ENCODE assay signal across 1 cellular context in genomic region chr2:215833531-215834162, GRCh38.
A peak's percentile ranks its signal among the peaks of the same experiment; 100 is the strongest.
TF ChIP-seq lines count a peak whose summit lies in the region.

No MANE protein-coding gene starts in this region.

TF ChIP-seq in HepG2, 621 proteins besides CTCF, POLR2A, EP300 and RAD21 (continued from another document):
- TF ChIP-seq, protein P1, sequence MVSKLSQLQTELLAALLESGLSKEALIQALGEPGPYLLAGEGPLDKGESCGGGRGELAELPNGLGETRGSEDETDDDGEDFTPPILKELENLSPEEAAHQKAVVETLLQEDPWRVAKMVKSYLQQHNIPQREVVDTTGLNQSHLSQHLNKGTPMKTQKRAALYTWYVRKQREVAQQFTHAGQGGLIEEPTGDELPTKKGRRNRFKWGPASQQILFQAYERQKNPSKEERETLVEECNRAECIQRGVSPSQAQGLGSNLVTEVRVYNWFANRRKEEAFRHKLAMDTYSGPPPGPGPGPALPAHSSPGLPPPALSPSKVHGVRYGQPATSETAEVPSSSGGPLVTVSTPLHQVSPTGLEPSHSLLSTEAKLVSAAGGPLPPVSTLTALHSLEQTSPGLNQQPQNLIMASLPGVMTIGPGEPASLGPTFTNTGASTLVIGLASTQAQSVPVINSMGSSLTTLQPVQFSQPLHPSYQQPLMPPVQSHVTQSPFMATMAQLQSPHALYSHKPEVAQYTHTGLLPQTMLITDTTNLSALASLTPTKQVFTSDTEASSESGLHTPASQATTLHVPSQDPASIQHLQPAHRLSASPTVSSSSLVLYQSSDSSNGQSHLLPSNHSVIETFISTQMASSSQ (IDR thresholded peaks at IDR 0.05; ENCODE audit: low read depth) = peak; percentile 76; the same call in 1 of the 2 replicates
- TF ChIP-seq, protein P1 (CRISPR knock-in tag; IDR thresholded peaks at IDR 0.05; ENCODE audit: borderline replicate concordance) = peak; percentile 89; the same call in 1 of the 2 replicates
- TF ChIP-seq ZNF746 (CRISPR knock-in tag; IDR thresholded peaks at IDR 0.05) (no peak; the same call in 1 of the 2 replicates), THAP9 (CRISPR knock-in tag; IDR thresholded peaks at IDR 0.05; ENCODE audit: borderline replicate concordance) (no peak), TOE1 (CRISPR knock-in tag; IDR thresholded peaks at IDR 0.05) (peak; percentile 87; the same call in 1 of the 2 replicates), ZBTB37 (CRISPR knock-in tag; IDR thresholded peaks at IDR 0.05) (peak; percentile 56; the same call in 1 of the 2 replicates), PPARG (CRISPR knock-in tag; conservative IDR thresholded peaks at IDR 0.05) (peak; percentile 99), DBP (CRISPR knock-in tag; IDR thresholded peaks at IDR 0.05; ENCODE audit: not compliant biosample characterization) (no peak), ATF7-NPFF (CRISPR knock-in tag; IDR thresholded peaks at IDR 0.05; ENCODE audit: low read depth) (no peak), ARID5B (CRISPR knock-in tag; IDR thresholded peaks at IDR 0.05) (peak; percentile 99), CBFB (CRISPR knock-in tag; IDR thresholded peaks at IDR 0.05) (peak; percentile 81; the same call in 1 of the 2 replicates), TRAFD1 (CRISPR knock-in tag; IDR thresholded peaks at IDR 0.05; ENCODE audit: borderline replicate concordance) (no peak), FOXJ3 (CRISPR knock-in tag; IDR thresholded peaks at IDR 0.05; ENCODE audit: borderline replicate concordance) (peak; percentile 97), SRSF9 (IDR thresholded peaks at IDR 0.05; ENCODE audit: borderline replicate concordance, insufficient read depth, low read depth, low read length, poor library complexity, severe bottlenecking) (no peak)
TF ChIP-seq in HepG2: peak in this region for 237.
